21 cellular contexts compared by ENCODE assay signal in genomic region chr13:40471911-40472310, GRCh38.
DNase-seq lines count a peak whose midpoint lies in the region; ATAC-seq and TF ChIP-seq lines count a peak whose summit lies in the region.
"Had no signal": no experiment of that assay in that cellular context is flagged by ENCODE, and none has a peak within 500 bp of the region (broad histone marks: within the 10 kb centered on the region; RNA-seq: fewer than 3 reads in every experiment).

No MANE protein-coding gene starts in this region.

- intact Hi-C loops in cardiac septum (cut with DNase I) (loop anchor here (5.0 kb wide), 1 partner anchor 200 kb away; no protein-coding TSS in a partner anchor), left ventricle myocardium superior (cut with micrococcal nuclease) (no loop called here), tibial artery (cut with DNase I; ENCODE audit: low total_unique reads) (loop anchor here (10.0 kb wide), 1 partner anchor 193 kb away; the partner anchor contains the start of gene FOXO1)

- H3K4me1 ChIP-seq in tibial artery: peaks cover 0 to 36% (median 23%) of the 10 kb centered on the region in 4 donors

- TF ChIP-seq CTCF in tibial artery (IDR thresholded peaks at IDR 0.05): no peak

- DNase-seq in cardiac septum (ENCODE audit: low spot score) (peak; percentile 14), left ventricle myocardium superior (no peak), mesenteric fat pad (ENCODE audit: low spot score) (peak; percentile 73), tibial artery (no peak), erythroblast (lab: John Stamatoyannopoulos, UW) (no peak)
- DNase-seq: AML-193, Calu3, DMS 273 treated with DMSO at 0.1 percent for 48 hours, DMS53, DND-41, EL, H7, HFFc6, IMR-90 had no signal

- no peak for ATAC-seq in left ventricle myocardium superior
- ATAC-seq in HG02973 (IDR thresholded peaks at IDR 0.05; ENCODE audit: unreplicated experiment): no peak
- no peak for ATAC-seq in activated CD4-positive, CD25-positive, alpha-beta regulatory T cell treated with anti-CD3 and anti-CD28 coated beads, Interleukin-2, amount 50 U/mL, for 24 hours
- ATAC-seq: A549, GM23338, HCT116, K562 had no signal

- H3K27ac ChIP-seq in tibial artery: peak overlapping the region; percentile 87
- H3K27ac ChIP-seq: 22Rv1, A549 had no signal

- no peak overlapping the region for H3K4me3 ChIP-seq in tibial artery
- H3K4me3 ChIP-seq: A549, GM23338, K562 had no signal

- no peaks in the 10 kb centered on the region for H3K27me3 ChIP-seq in tibial artery

- no peaks in the 10 kb centered on the region for H3K9me3 ChIP-seq in tibial artery
- H3K9me3 ChIP-seq: A549 had no signal

- no peak for TF ChIP-seq POLR2A in erythroblast (IDR thresholded peaks at IDR 0.05; ENCODE audit: low read length)

- no peaks in the 10 kb centered on the region for H3K36me3 ChIP-seq in tibial artery

Comparison
In these comparisons a context has a peak if more than half of its experiments do, and no peak if none do; other contexts are left out.
1. DNase-seq: peak in cardiac septum (single experiment) and mesenteric fat pad (single experiment); none in left ventricle myocardium superior (single experiment), tibial artery (0 of 2) and erythroblast (0 of 2).